In genomic region chr4:186749611-186750281, GRCh38 we compare ENCODE assay signal across 20 cellular contexts. TPM values are rescaled to one million over a fixed set of nuclear protein-coding genes. Genes with fewer than 3 reads are reported as not detected.
"Had no signal": no experiment of that assay in that cellular context is flagged by ENCODE, and none has a peak within 500 bp of the region (broad histone marks: within the 10 kb centered on the region; RNA-seq: fewer than 3 reads in every experiment).

No MANE protein-coding gene starts in this region.

- H3K27me3 ChIP-seq: gastroesophageal sphincter, neural progenitor cell, suprapubic skin, tibial nerve had no signal

- H3K36me3 Mint-ChIP-seq: activated CD8-positive, alpha-beta memory T cell treated with anti-CD3 and anti-CD28 coated beads, Interleukin-2, amount 10 ng/mL, durations not matched to agents 7 days and 5 days; naive thymus-derived CD8-positive, alpha-beta T cell; neural progenitor cell; stimulated activated effector memory CD8-positive, alpha-beta T cell treated with anti-CD3 and anti-CD28 coated beads, Interleukin-12 subunit alpha, Interleukin-12 subunit beta, amount 100 ng/mL, for 72 hours had no signal

- H3K36me3 ChIP-seq: gastroesophageal sphincter, neural progenitor cell, suprapubic skin, tibial nerve had no signal

- H3K4me1 ChIP-seq: gastroesophageal sphincter, neural progenitor cell, suprapubic skin, tibial nerve had no signal

- H3K27ac Mint-ChIP-seq: activated CD4-positive, alpha-beta T cell treated with anti-CD3 and anti-CD28 coated beads, Interleukin-2, amount 10 ng/mL, durations not matched to agents 24 days and 14 days; activated CD8-positive, alpha-beta memory T cell treated with anti-CD3 and anti-CD28 coated beads, Interleukin-2, amount 10 ng/mL, durations not matched to agents 7 days and 5 days; activated CD8-positive, alpha-beta T cell treated with anti-CD3 and anti-CD28 coated beads for 36 hours; activated naive CD8-positive, alpha-beta T cell treated with anti-CD3 and anti-CD28 coated beads, Interleukin-2, amount 50 U/mL, for 24 hours; naive thymus-derived CD8-positive, alpha-beta T cell; neural progenitor cell; stimulated activated effector memory CD8-positive, alpha-beta T cell treated with anti-CD3 and anti-CD28 coated beads, Interleukin-12 subunit alpha, Interleukin-12 subunit beta, amount 100 ng/mL, for 72 hours; stimulated activated naive CD8-positive, alpha-beta T cell treated with anti-CD3 and anti-CD28 coated beads, Interleukin-15, amount 100 ng/mL, for 72 hours; T-helper 1 cell treated with Interleukin-12 subunit alpha and Interleukin-12 subunit beta and Interleukin-4 antibody, amounts not matched to agents 30 μg/mL and 1 μg/mL, for 36 hours had no signal

- H3K27me3 Mint-ChIP-seq: activated CD4-positive, alpha-beta T cell treated with anti-CD3 and anti-CD28 coated beads, Interleukin-2, amount 10 ng/mL, durations not matched to agents 24 days and 14 days; activated CD8-positive, alpha-beta memory T cell treated with anti-CD3 and anti-CD28 coated beads, Interleukin-2, amount 10 ng/mL, durations not matched to agents 7 days and 5 days; activated CD8-positive, alpha-beta T cell treated with anti-CD3 and anti-CD28 coated beads for 36 hours; activated naive CD8-positive, alpha-beta T cell treated with anti-CD3 and anti-CD28 coated beads, Interleukin-2, amount 50 U/mL, for 24 hours; naive thymus-derived CD8-positive, alpha-beta T cell; stimulated activated naive CD8-positive, alpha-beta T cell treated with anti-CD3 and anti-CD28 coated beads, Interleukin-15, amount 100 ng/mL, for 72 hours had no signal

- H3K9me3 Mint-ChIP-seq: activated CD8-positive, alpha-beta T cell treated with anti-CD3 and anti-CD28 coated beads for 36 hours; activated naive CD8-positive, alpha-beta T cell treated with anti-CD3 and anti-CD28 coated beads, Interleukin-2, amount 50 U/mL, for 24 hours; stimulated activated naive CD8-positive, alpha-beta T cell treated with anti-CD3 and anti-CD28 coated beads, Interleukin-15, amount 100 ng/mL, for 72 hours; T-helper 1 cell treated with Interleukin-12 subunit alpha and Interleukin-12 subunit beta and Interleukin-4 antibody, amounts not matched to agents 30 μg/mL and 1 μg/mL, for 36 hours had no signal

- H3K4me3 ChIP-seq: gastroesophageal sphincter, lung, neural progenitor cell, suprapubic skin, tibial nerve had no signal

- H3K4me1 Mint-ChIP-seq: activated CD4-positive, alpha-beta T cell treated with anti-CD3 and anti-CD28 coated beads, Interleukin-2, amount 10 ng/mL, durations not matched to agents 24 days and 14 days; activated CD8-positive, alpha-beta memory T cell treated with anti-CD3 and anti-CD28 coated beads, Interleukin-2, amount 10 ng/mL, durations not matched to agents 7 days and 5 days; activated naive CD8-positive, alpha-beta T cell treated with anti-CD3 and anti-CD28 coated beads, Interleukin-2, amount 50 U/mL, for 24 hours; naive thymus-derived CD8-positive, alpha-beta T cell; neural progenitor cell; stimulated activated effector memory CD8-positive, alpha-beta T cell treated with anti-CD3 and anti-CD28 coated beads, Interleukin-12 subunit alpha, Interleukin-12 subunit beta, amount 100 ng/mL, for 72 hours; stimulated activated naive CD8-positive, alpha-beta T cell treated with anti-CD3 and anti-CD28 coated beads, Interleukin-15, amount 100 ng/mL, for 72 hours had no signal

- ATAC-seq: activated CD8-positive, alpha-beta memory T cell treated with anti-CD3 and anti-CD28 coated beads, Interleukin-2, amount 10 ng/mL, durations not matched to agents 7 days and 5 days; activated CD8-positive, alpha-beta T cell treated with anti-CD3 and anti-CD28 coated beads for 36 hours; activated naive CD8-positive, alpha-beta T cell treated with anti-CD3 and anti-CD28 coated beads, Interleukin-2, amount 50 U/mL, for 24 hours; gastroesophageal sphincter; naive thymus-derived CD8-positive, alpha-beta T cell; stimulated activated effector memory CD8-positive, alpha-beta T cell treated with anti-CD3 and anti-CD28 coated beads, Interleukin-12 subunit alpha, Interleukin-12 subunit beta, amount 100 ng/mL, for 72 hours; stimulated activated naive CD8-positive, alpha-beta T cell treated with anti-CD3 and anti-CD28 coated beads, Interleukin-15, amount 100 ng/mL, for 72 hours had no signal

- H3K9me3 ChIP-seq: gastroesophageal sphincter, suprapubic skin, tibial nerve had no signal

- DNase-seq: activated CD4-positive, alpha-beta T cell treated with anti-CD3 and anti-CD28 coated beads, Interleukin-2, amount 10 ng/mL, durations not matched to agents 24 days and 14 days; activated CD8-positive, alpha-beta memory T cell treated with anti-CD3 and anti-CD28 coated beads, Interleukin-2, amount 10 ng/mL, durations not matched to agents 7 days and 5 days; activated CD8-positive, alpha-beta T cell treated with anti-CD3 and anti-CD28 coated beads for 36 hours; activated effector memory CD4-positive, alpha-beta T cell treated with anti-CD3 and anti-CD28 coated beads, Interleukin-2, amount 50 U/mL, for 16 hours; activated naive CD4-positive, alpha-beta T cell treated with anti-CD3 and anti-CD28 coated beads, Interleukin-2, amount 50 U/mL, for 16 hours; activated naive CD8-positive, alpha-beta T cell treated with anti-CD3 and anti-CD28 coated beads, Interleukin-2, amount 50 U/mL, for 24 hours; activated T-cell treated with anti-CD3 and anti-CD28 coated beads for 4 hours; head of caudate nucleus; islet precursor cell; naive thymus-derived CD8-positive, alpha-beta T cell; stimulated activated CD4-positive, alpha-beta T cell treated with anti-CD3 and anti-CD28 coated beads, Interleukin-12 subunit alpha, Interleukin-12 subunit beta, amount 100 ng/mL, for 4 hours; stimulated activated naive CD8-positive, alpha-beta T cell treated with anti-CD3 and anti-CD28 coated beads, Interleukin-15, amount 100 ng/mL, for 72 hours; T1000 had no signal

- H3K4me3 Mint-ChIP-seq: activated CD4-positive, alpha-beta T cell treated with anti-CD3 and anti-CD28 coated beads, Interleukin-2, amount 10 ng/mL, durations not matched to agents 24 days and 14 days; activated CD8-positive, alpha-beta memory T cell treated with anti-CD3 and anti-CD28 coated beads, Interleukin-2, amount 10 ng/mL, durations not matched to agents 7 days and 5 days; activated CD8-positive, alpha-beta T cell treated with anti-CD3 and anti-CD28 coated beads for 36 hours; activated naive CD8-positive, alpha-beta T cell treated with anti-CD3 and anti-CD28 coated beads, Interleukin-2, amount 50 U/mL, for 24 hours; naive thymus-derived CD8-positive, alpha-beta T cell; neural progenitor cell; stimulated activated effector memory CD8-positive, alpha-beta T cell treated with anti-CD3 and anti-CD28 coated beads, Interleukin-12 subunit alpha, Interleukin-12 subunit beta, amount 100 ng/mL, for 72 hours; stimulated activated naive CD8-positive, alpha-beta T cell treated with anti-CD3 and anti-CD28 coated beads, Interleukin-15, amount 100 ng/mL, for 72 hours; T-helper 1 cell treated with Interleukin-12 subunit alpha and Interleukin-12 subunit beta and Interleukin-4 antibody, amounts not matched to agents 30 μg/mL and 1 μg/mL, for 36 hours had no signal

RNA-seq across cellular contexts. Expression of gene FAT1, which starts 26.1 kb away (rescaled TPM):
- total RNA-seq: activated CD8-positive, alpha-beta T cell treated with anti-CD3 and anti-CD28 coated beads for 36 hours; naive thymus-derived CD8-positive, alpha-beta T cell had no signal
- polyA plus RNA-seq: naive thymus-derived CD8-positive, alpha-beta T cell had no signal
